8 cellular contexts compared by ENCODE assay signal in the genomic region with DNA sequence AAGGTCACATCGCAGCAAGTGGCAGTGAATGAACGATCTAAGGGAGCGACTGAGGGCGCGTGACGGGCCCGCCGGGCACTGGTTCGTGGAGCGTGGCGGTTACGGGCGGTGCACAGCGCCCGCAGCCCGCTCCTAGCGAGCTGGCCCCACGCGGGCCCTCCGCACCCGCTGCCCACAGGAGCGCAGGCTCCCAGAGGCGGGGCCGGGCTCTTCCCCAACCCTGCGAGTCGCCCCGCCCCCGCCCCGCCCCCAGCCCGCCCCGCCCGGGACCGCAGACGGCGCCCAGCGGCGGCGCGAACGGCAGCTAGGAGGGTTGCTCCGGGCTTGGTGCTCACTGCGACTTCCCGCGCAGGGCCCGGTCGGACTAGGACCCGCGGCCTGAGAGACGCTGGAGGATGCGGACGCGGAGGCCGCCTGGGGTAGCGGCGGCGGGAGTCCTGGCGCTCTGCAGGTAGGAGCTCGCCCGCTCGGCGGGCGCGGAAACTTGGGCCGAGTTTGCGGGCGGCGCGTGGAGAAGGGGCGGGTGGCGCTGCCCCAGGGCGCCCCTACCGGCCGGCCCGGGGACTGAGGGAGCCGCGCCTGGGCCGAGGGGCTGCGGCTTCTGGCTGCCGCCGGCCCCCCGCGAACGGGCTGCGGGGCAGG. TPM values are rescaled to one million over a fixed set of nuclear protein-coding genes. Genes with fewer than 3 reads are reported as not detected.
DNase-seq lines count a peak whose midpoint lies in the region; TF ChIP-seq lines count a peak whose summit lies in the region.

Gene C15orf39 (plus strand): TSS at position 274 of the 642 bp plus-strand sequence. CDS start 4,167 bp downstream, outside the sequence.

- 0% methylated on average over 11 of the region's 84 CpGs for WGBS in suprapubic skin

- no peak for TF ChIP-seq EP300 in suprapubic skin (IDR thresholded peaks at IDR 0.05)

- H3K36me3 ChIP-seq in SJSA1, result peaks cover 46% of the 10 kb centered on the region
- peaks cover 36% of the 10 kb centered on the region for H3K36me3 ChIP-seq in neutrophil
- H3K36me3 ChIP-seq in suprapubic skin, result peaks cover 12% of the 10 kb centered on the region

- TF ChIP-seq CTCF in GM20000 (IDR thresholded peaks at IDR 0.05; ENCODE audit: extremely low read depth, missing control alignments) (peak; percentile 86), neutrophil (IDR thresholded peaks at IDR 0.05) (peak; percentile 94), suprapubic skin (IDR thresholded peaks at IDR 0.05) (peak; percentile 87 to 97)

- H3K27ac ChIP-seq in SJSA1, result peak within 1 kb of the TSS; percentile 96
- H3K27ac ChIP-seq in neutrophil, result peak within 1 kb of the TSS; percentile 99
- peak within 1 kb of the TSS; percentile 97 for H3K27ac ChIP-seq in suprapubic skin

- H3K4me1 ChIP-seq in SJSA1 (replicated peaks) (peaks cover 36% of the 10 kb centered on the region), neutrophil (ENCODE audit: control insufficient read depth in 1 of 2, insufficient read depth in 1 of 2, low read depth in 1 of 2, low read length in 1 of 2) (peaks cover 44 to 45% of the 10 kb centered on the region in 2 experiments), suprapubic skin (peaks cover 60% of the 10 kb centered on the region)

- peak within 1 kb of the TSS; percentile 97 for H3K4me3 ChIP-seq in SJSA1
- H3K4me3 ChIP-seq in neutrophil (ENCODE audit: low read depth in 1 of 2, low read length in 1 of 2), result peak within 1 kb of the TSS; percentile 99 to 100
- peak within 1 kb of the TSS; percentile 89 for H3K4me3 ChIP-seq in suprapubic skin

- peak; percentile 66 for DNase-seq in DMS114 treated with DMSO at 0.1 percent for 48 hours (lab: John Stamatoyannopoulos, UW; ENCODE audit: unreplicated experiment)
- DNase-seq in GM20000 (ENCODE audit: low spot score), result peak; percentile 96
- DNase-seq in HUDEP-2 (lab: John Stamatoyannopoulos, UW; ENCODE audit: unreplicated experiment in 76 of 76), result peak in 69 of 76 experiments; percentile 3 to 80 (median 60)
- peak; percentile 68 to 94 for DNase-seq in SJSA1 (ENCODE audit: low read depth in 1 of 2, low spot score in 2 of 2)
- DNase-seq in activated naive CD4-positive, alpha-beta T cell (lab: John Stamatoyannopoulos, UW), result peak; percentile 58 to 79 (median 74)
- peak; percentile 49 for DNase-seq in foreskin melanocyte
- DNase-seq in suprapubic skin (ENCODE audit: low spot score in 2 of 2), result peak in 1 of 2 donors; percentile 81

- H3K27me3 ChIP-seq in SJSA1 (replicated peaks) (no peaks in the 10 kb centered on the region), neutrophil (no peaks in the 10 kb centered on the region), suprapubic skin (no peaks in the 10 kb centered on the region)

- TF ChIP-seq POLR2A in suprapubic skin (IDR thresholded peaks at IDR 0.05), result peak; percentile 81 to 83

- no peaks in the 10 kb centered on the region for H3K9me3 ChIP-seq in SJSA1 (replicated peaks)
- no peaks in the 10 kb centered on the region for H3K9me3 ChIP-seq in neutrophil
- H3K9me3 ChIP-seq in suprapubic skin, result no peaks in the 10 kb centered on the region

RNA-seq across cellular contexts. Expression of gene C15orf39, which starts in this region (rescaled TPM):
- total RNA-seq in SJSA1 (2014; rRNA removed; shearing (Covaris generic)), result 21.8 and 22.7 TPM in 2 replicates
- 10 to 100 TPM; 33.0 to 35.2 (median 33.3) TPM for total RNA-seq in suprapubic skin
